15 cellular contexts compared by ENCODE assay signal in the genomic region with DNA sequence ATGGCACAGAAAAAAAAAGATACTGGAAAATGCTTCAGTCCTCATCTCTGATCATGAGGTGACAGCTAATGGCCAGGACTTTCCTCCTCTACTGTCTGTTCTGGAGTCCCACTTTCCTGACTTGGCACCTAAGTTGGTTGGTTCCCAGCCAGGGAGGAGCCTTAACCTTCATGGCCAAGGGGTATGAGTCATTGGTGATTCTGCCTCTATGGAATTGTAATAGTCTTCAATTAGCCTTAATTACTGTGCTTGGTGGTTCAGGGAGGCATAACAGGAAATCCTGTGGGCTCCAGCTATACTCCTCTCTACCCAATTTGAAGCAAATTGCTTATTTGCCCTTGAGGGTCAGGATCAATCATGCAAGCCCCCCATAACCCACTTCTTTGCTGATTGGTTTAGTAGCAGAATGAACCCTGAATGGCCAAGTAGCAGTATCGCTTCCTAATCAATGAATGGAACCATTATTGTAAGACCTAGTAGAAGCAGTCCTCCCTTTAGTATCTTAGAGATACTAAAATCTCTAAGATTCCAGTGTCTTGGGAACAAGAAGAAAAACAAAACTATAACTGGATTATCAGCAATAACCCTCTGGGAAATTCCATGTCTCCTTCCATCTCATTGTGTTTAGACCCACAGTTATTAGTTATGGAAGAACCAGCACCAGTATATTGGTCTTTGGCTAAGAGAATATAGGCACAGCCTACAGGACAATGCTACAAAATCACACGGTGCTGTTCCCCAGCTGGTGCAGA.
DNase-seq lines count a peak whose midpoint lies in the region; ATAC-seq, FAIRE-seq and TF ChIP-seq lines count a peak whose summit lies in the region.
"Had no signal": no experiment of that assay in that cellular context is flagged by ENCODE, and none has a peak within 500 bp of the region (broad histone marks: within the 10 kb centered on the region; RNA-seq: fewer than 3 reads in every experiment).

No MANE protein-coding gene starts in this region.

- FAIRE-seq in keratinocyte (lab: Jason Lieb, UNC) = peak; percentile 94

- DNase-seq in AG09309 (ENCODE audit: low read depth) = peak; percentile 90
- peak; percentile 78 for DNase-seq in LHCN-M2 (ENCODE audit: low read depth)
- peak; percentile 93 for DNase-seq in astrocyte of the spinal cord (ENCODE audit: low read depth, low spot score)
- DNase-seq in keratinocyte (ENCODE audit: low read depth, low spot score) = peak; percentile 35
- DNase-seq in OCI-M2 (lab: John Stamatoyannopoulos, UW; ENCODE audit: unreplicated experiment) = no peak
- no peak for DNase-seq in stimulated activated CD4-positive, alpha-beta T cell treated with anti-CD3 and anti-CD28 coated beads, Interleukin-15, amount 100 ng/mL, for 24 hours
- DNase-seq: esophagus squamous epithelium, NCI-H1417 treated with DMSO at 0.1 percent for 48 hours, NCI-H510A treated with DMSO at 0.1 percent for 48 hours, SJCRH30 had no signal

- H4K20me1 ChIP-seq in keratinocyte (ENCODE audit: control insufficient read depth, extremely low read depth, insufficient read depth, low read length) = no peaks in the 10 kb centered on the region
- H4K20me1 ChIP-seq: BLaER1 treated with 17β-estradiol and CSF1 and Interleukin-3, amounts not matched to agents 10 nM and 100 nM had no signal

- H3K4me2 ChIP-seq in keratinocyte (ENCODE audit: control insufficient read depth, extremely low read depth, insufficient read depth, low read depth, low read length) = peak overlapping the region; percentile 41
- H3K4me2 ChIP-seq: BLaER1 treated with 17β-estradiol and CSF1 and Interleukin-3, amounts not matched to agents 10 nM and 100 nM had no signal

- H3K9ac ChIP-seq in keratinocyte (ENCODE audit: control insufficient read depth, extremely low read depth, insufficient read depth, low read length) = no peak overlapping the region
- H3K9ac ChIP-seq: BLaER1 treated with 17β-estradiol and CSF1 and Interleukin-3, amounts not matched to agents 10 nM and 100 nM had no signal

- no peak overlapping the region for H3K27ac ChIP-seq in keratinocyte (ENCODE audit: control insufficient read depth, insufficient read depth, low read length)
- H3K27ac ChIP-seq: BLaER1 treated with 17β-estradiol and CSF1 and Interleukin-3, amounts not matched to agents 10 nM and 100 nM; cardiac muscle cell; SJCRH30 had no signal

- dilution Hi-C loops in keratinocyte (cut with MboI; ENCODE audit: extremely low pct_ligation_motif_present, low sequenced_read_pairs) = no loop called here

- in situ Hi-C loops in astrocyte of the spinal cord (cut with HindIII; ENCODE audit: low sequenced_read_pairs) = no loop called here

- TF ChIP-seq CTCF in AG09309 (IDR thresholded peaks at IDR 0.05; ENCODE audit: control insufficient read depth, insufficient read depth, low read depth, low read length, missing control alignments) (no peak), astrocyte of the spinal cord (IDR thresholded peaks at IDR 0.05; ENCODE audit: low read depth, low read length) (no peak), keratinocyte (optimal IDR thresholded peaks at IDR 0.05 in 1 of 3, IDR thresholded peaks at IDR 0.05 in 1 of 3, conservative IDR thresholded peaks at IDR 0.05 in 1 of 3; ENCODE audit: extremely low read depth in 1 of 3, insufficient read depth in 2 of 3, low read length in 3 of 3) (no peak)

- H3K79me2 ChIP-seq in keratinocyte (ENCODE audit: control insufficient read depth, insufficient read depth, low read length) = no peaks in the 10 kb centered on the region

- no peaks in the 10 kb centered on the region for H3K9me1 ChIP-seq in keratinocyte (ENCODE audit: control insufficient read depth, extremely low read depth, insufficient read depth, low read length)

- no peaks in the 10 kb centered on the region for H3K36me3 ChIP-seq in keratinocyte (ENCODE audit: control insufficient read depth in 2 of 2, extremely low read depth in 1 of 2, insufficient read depth in 2 of 2, low read length in 2 of 2)
- H3K36me3 ChIP-seq: BLaER1 treated with 17β-estradiol and CSF1 and Interleukin-3, amounts not matched to agents 10 nM and 100 nM; cardiac muscle cell; esophagus squamous epithelium; SJCRH30 had no signal

- peaks cover 30% of the 10 kb centered on the region for H3K4me1 ChIP-seq in keratinocyte (ENCODE audit: control insufficient read depth, extremely low read depth, insufficient read depth, low read length)
- H3K4me1 ChIP-seq: BLaER1 treated with 17β-estradiol and CSF1 and Interleukin-3, amounts not matched to agents 10 nM and 100 nM had no signal

- no peak overlapping the region for H2AFZ ChIP-seq in keratinocyte (ENCODE audit: control insufficient read depth, low read length)

- H3K27me3 ChIP-seq in keratinocyte (ENCODE audit: control insufficient read depth, extremely low read depth, insufficient read depth, low read length) = no peaks in the 10 kb centered on the region
- H3K27me3 ChIP-seq: BLaER1 treated with 17β-estradiol and CSF1 and Interleukin-3, amounts not matched to agents 10 nM and 100 nM; cardiac muscle cell; SJCRH30 had no signal

- H3K4me3 ChIP-seq in AG09309 (ENCODE audit: control insufficient read depth, low read depth, low read length) = no peak overlapping the region
- no peak overlapping the region for H3K4me3 ChIP-seq in astrocyte of the spinal cord (ENCODE audit: low read depth, low read length)
- no peak overlapping the region for H3K4me3 ChIP-seq in keratinocyte (ENCODE audit: control insufficient read depth in 2 of 3, extremely low read depth in 1 of 3, insufficient read depth in 2 of 3, low read depth in 1 of 3, low read length in 3 of 3)
- H3K4me3 ChIP-seq: BLaER1 treated with 17β-estradiol and CSF1 and Interleukin-3, amounts not matched to agents 10 nM and 100 nM; cardiac muscle cell; esophagus squamous epithelium; SJCRH30 had no signal

- H3K9me3 ChIP-seq in keratinocyte (ENCODE audit: control insufficient read depth, low read depth, low read length) = no peaks in the 10 kb centered on the region

- ATAC-seq in GM18517 (IDR thresholded peaks at IDR 0.05; ENCODE audit: unreplicated experiment) = no peak
- ATAC-seq in HG03139 (IDR thresholded peaks at IDR 0.05; ENCODE audit: unreplicated experiment) = no peak
- ATAC-seq: WTC11 had no signal

Comparison
In these comparisons a context has a peak if more than half of its experiments do, and no peak if none do; other contexts are left out.
1. DNase-seq: peak in AG09309 (single experiment), LHCN-M2 (single experiment), astrocyte of the spinal cord (single experiment) and keratinocyte (single experiment); none in OCI-M2 (single experiment) and stimulated activated CD4-positive, alpha-beta T cell treated with anti-CD3 and anti-CD28 coated beads, Interleukin-15, amount 100 ng/mL, for 24 hours (single experiment).